Comparison of ENCODE assay signal across 8 cellular contexts in genomic region chr11:57741132-57742086, GRCh38.
A peak's percentile ranks its signal among the peaks of the same experiment; 100 is the strongest.
DNase-seq lines count a peak whose midpoint lies in the region; ATAC-seq lines count a peak whose summit lies in the region.

A gene with protein sequence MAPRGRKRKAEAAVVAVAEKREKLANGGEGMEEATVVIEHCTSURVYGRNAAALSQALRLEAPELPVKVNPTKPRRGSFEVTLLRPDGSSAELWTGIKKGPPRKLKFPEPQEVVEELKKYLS (plus strand): TSS chr11:57741491. CDS start chr11:57741596, 105 bp downstream.

- ATAC-seq in GM19023 (IDR thresholded peaks at IDR 0.05; ENCODE audit: unreplicated experiment) (peak; percentile 83), HG03280 (IDR thresholded peaks at IDR 0.05; ENCODE audit: unreplicated experiment) (peak; percentile 92)
- peak; percentile 87 for ATAC-seq in central memory CD8-positive, alpha-beta T cell (replicated peaks; ENCODE audit: extremely low read depth, poor library complexity, severe bottlenecking)

- no peaks in the 10 kb centered on the region for H3K27me3 Mint-ChIP-seq in central memory CD8-positive, alpha-beta T cell

- H3K4me3 Mint-ChIP-seq in central memory CD8-positive, alpha-beta T cell: peak within 1 kb of the TSS; percentile 96

- H3K27ac Mint-ChIP-seq in central memory CD8-positive, alpha-beta T cell (ENCODE audit: low read depth): peak within 1 kb of the TSS; percentile 98

- H3K9me3 Mint-ChIP-seq in central memory CD8-positive, alpha-beta T cell: no peaks in the 10 kb centered on the region

- H3K36me3 Mint-ChIP-seq in central memory CD8-positive, alpha-beta T cell (ENCODE audit: insufficient read depth): peaks cover 37% of the 10 kb centered on the region

- H3K4me1 Mint-ChIP-seq in central memory CD8-positive, alpha-beta T cell: peaks cover 44% of the 10 kb centered on the region

- peak; percentile 95 for DNase-seq in AG08396 (ENCODE audit: low spot score)
- DNase-seq in NCI-H345 treated with DMSO at 0.1 percent for 48 hours (lab: John Stamatoyannopoulos, UW; ENCODE audit: unreplicated experiment): peak; percentile 92
- peak; percentile 81 for DNase-seq in activated CD4-positive, CD25-positive, alpha-beta regulatory T cell treated with anti-CD3 and anti-CD28 coated beads, Interleukin-2, amount 50 U/mL, for 16 hours (ENCODE audit: low read depth, low spot score)
- DNase-seq in central memory CD8-positive, alpha-beta T cell (ENCODE audit: low spot score in 2 of 2): peak; percentile 85 to 90
- peak; percentile 99 for DNase-seq in iris pigment epithelial cell (ENCODE audit: low read depth)
- DNase-seq in stimulated activated CD4-positive, alpha-beta T cell treated with anti-CD3 and anti-CD28 coated beads, Interleukin-12 subunit alpha, Interleukin-12 subunit beta, amount 100 ng/mL, for 24 hours (ENCODE audit: low read depth in 2 of 2): peak; percentile 94 to 96

Comparison
In these comparisons a context has a peak if more than half of its experiments do, and no peak if none do; other contexts are left out.
1. Peak in every context shown above with its lines: DNase-seq and ATAC-seq.